Comparison of ENCODE assay signal across 18 cellular contexts in the genomic region with DNA sequence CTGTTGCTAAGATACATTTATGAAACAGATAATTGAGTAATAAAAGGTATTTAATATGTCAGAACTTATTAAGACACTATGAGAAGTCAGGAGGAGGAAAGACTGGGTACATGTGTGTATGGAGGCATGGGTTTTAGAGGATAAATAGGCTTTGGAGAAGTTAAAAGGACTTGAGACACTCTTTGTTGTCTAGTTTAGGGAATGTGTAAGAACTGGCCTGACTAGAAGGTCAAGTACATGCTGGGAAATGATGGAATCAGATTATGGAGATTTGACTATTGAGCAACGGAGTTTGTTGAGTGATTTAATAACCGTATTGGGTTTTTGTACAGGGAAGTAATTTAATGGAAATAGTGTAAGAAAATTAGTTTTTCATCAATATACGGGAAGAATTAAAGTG. TPM values are rescaled to one million over a fixed set of nuclear protein-coding genes. Genes with fewer than 3 reads are reported as not detected.
DNase-seq lines count a peak whose midpoint lies in the region; ATAC-seq and TF ChIP-seq lines count a peak whose summit lies in the region.
"Had no signal": no experiment of that assay in that cellular context is flagged by ENCODE, and none has a peak within 500 bp of the region (broad histone marks: within the 10 kb centered on the region; RNA-seq: fewer than 3 reads in every experiment).

No MANE protein-coding gene starts in this region.

- no peaks in the 10 kb centered on the region for H3K27me3 Mint-ChIP-seq in activated CD4-positive, alpha-beta T cell treated with anti-CD3 and anti-CD28 coated beads for 36 hours
- no peaks in the 10 kb centered on the region for H3K27me3 Mint-ChIP-seq in Caco-2 (ENCODE audit: insufficient read depth, unreplicated experiment)
- no peaks in the 10 kb centered on the region for H3K27me3 Mint-ChIP-seq in mesothelial cell of epicardium (ENCODE audit: low read depth)

- H3K27ac ChIP-seq in dorsolateral prefrontal cortex = no peak overlapping the region
- H3K27ac ChIP-seq: 22Rv1, GM23248 had no signal

- no peak for DNase-seq in activated CD4-positive, alpha-beta T cell treated with anti-CD3 and anti-CD28 coated beads for 36 hours
- no peak for DNase-seq in activated CD4-positive, alpha-beta T cell treated with anti-CD3 and anti-CD28 coated beads for 48 hours
- DNase-seq in Caco-2 = no peak
- peak; percentile 56 for DNase-seq in epithelial cell of esophagus (ENCODE audit: low read depth)
- no peak for DNase-seq in mesothelial cell of epicardium (ENCODE audit: low spot score in 2 of 2, unreplicated experiment in 2 of 2)
- no peak for DNase-seq in NCI-H82 treated with DMSO at 0.1 percent for 48 hours (lab: John Stamatoyannopoulos, UW; ENCODE audit: unreplicated experiment)
- DNase-seq in dorsolateral prefrontal cortex = no peak
- DNase-seq: BE2C, DMS153, GM23248, HCEC 1CT, KG1, NCI-H1048, NCI-H146, NCI-H2081, NCI-H524 had no signal

- CTCF ChIA-PET in activated CD4-positive, alpha-beta T cell treated with anti-CD3 and anti-CD28 coated beads for 36 hours (lab: Charles Lee) = no interaction called here
- CTCF ChIA-PET in Caco-2 (lab: Charles Lee) = no interaction called here

- POLR2A ChIA-PET in activated CD4-positive, alpha-beta T cell treated with anti-CD3 and anti-CD28 coated beads for 36 hours (lab: Charles Lee) = no interaction called here
- POLR2A ChIA-PET in Caco-2 (lab: Charles Lee) = no interaction called here

- H3K9me3 Mint-ChIP-seq in activated CD4-positive, alpha-beta T cell treated with anti-CD3 and anti-CD28 coated beads for 36 hours (ENCODE audit: low read depth) = no peaks in the 10 kb centered on the region
- H3K9me3 Mint-ChIP-seq in Caco-2 (ENCODE audit: unreplicated experiment) (no peaks in the 10 kb centered on the region), mesothelial cell of epicardium (no peaks in the 10 kb centered on the region)

- H3K27me3 ChIP-seq in Caco-2 (replicated peaks; ENCODE audit: control insufficient read depth, insufficient read depth, low read length) (no peaks in the 10 kb centered on the region), dorsolateral prefrontal cortex (no peaks in the 10 kb centered on the region)
- H3K27me3 ChIP-seq: BE2C had no signal

- no peak for ATAC-seq in activated CD4-positive, alpha-beta T cell treated with anti-CD3 and anti-CD28 coated beads for 36 hours
- no peak for ATAC-seq in HG02678 (IDR thresholded peaks at IDR 0.05; ENCODE audit: unreplicated experiment)

- no peaks in the 10 kb centered on the region; the same call in 1 of the 2 replicates for H3K36me3 ChIP-seq in Caco-2 (ENCODE audit: control insufficient read depth, insufficient read depth, low read length)

- TF ChIP-seq CTCF in Caco-2 (IDR thresholded peaks at IDR 0.05; ENCODE audit: insufficient read depth in 1 of 2, low read depth in 1 of 2, low read length in 1 of 2, severe bottlenecking in 1 of 2, unreplicated experiment in 1 of 2) = no peak
- TF ChIP-seq CTCF in epithelial cell of esophagus (IDR thresholded peaks at IDR 0.05; ENCODE audit: insufficient read depth, low read depth, low read length, missing control alignments) = no peak
- no peak for TF ChIP-seq CTCF in mesothelial cell of epicardium (IDR thresholded peaks at IDR 0.05; ENCODE audit: unreplicated experiment)
- TF ChIP-seq CTCF in dorsolateral prefrontal cortex (IDR thresholded peaks at IDR 0.05 in 54 of 56, conservative IDR thresholded peaks at IDR 0.05 in 2 of 56; ENCODE audit: low read depth in 1 of 56, partially characterized antibody in 56 of 56) = no peak

- no peaks in the 10 kb centered on the region for H3K9me3 ChIP-seq in Caco-2
- H3K9me3 ChIP-seq: BE2C had no signal

- peak overlapping the region; percentile 4 for H3K27ac Mint-ChIP-seq in activated CD4-positive, alpha-beta T cell treated with anti-CD3 and anti-CD28 coated beads for 36 hours
- peak overlapping the region; percentile 6 for H3K27ac Mint-ChIP-seq in Caco-2 (ENCODE audit: unreplicated experiment)
- peak overlapping the region; percentile 12 for H3K27ac Mint-ChIP-seq in mesothelial cell of epicardium

- H3K4me3 ChIP-seq in Caco-2 (ENCODE audit: low read depth, low read length) (no peak overlapping the region), epithelial cell of esophagus (ENCODE audit: low read length) (no peak overlapping the region), dorsolateral prefrontal cortex (no peak overlapping the region)
- H3K4me3 ChIP-seq: GM23248 had no signal

- peaks cover 14% of the 10 kb centered on the region for H3K4me1 Mint-ChIP-seq in activated CD4-positive, alpha-beta T cell treated with anti-CD3 and anti-CD28 coated beads for 36 hours
- no peaks in the 10 kb centered on the region for H3K4me1 Mint-ChIP-seq in Caco-2 (ENCODE audit: low read depth, unreplicated experiment)
- no peaks in the 10 kb centered on the region for H3K4me1 Mint-ChIP-seq in mesothelial cell of epicardium

- H3K36me3 Mint-ChIP-seq in activated CD4-positive, alpha-beta T cell treated with anti-CD3 and anti-CD28 coated beads for 36 hours (ENCODE audit: low read depth) = peaks cover 34% of the 10 kb centered on the region
- H3K36me3 Mint-ChIP-seq in Caco-2 (ENCODE audit: insufficient read depth, unreplicated experiment) (peaks cover 66% of the 10 kb centered on the region), mesothelial cell of epicardium (peaks cover 29% of the 10 kb centered on the region)

- BruUV-seq in Caco-2 (replicated peaks; lab: Mats Ljungman, UMichigan) = no TSS peak

- intact Hi-C loops in activated CD4-positive, alpha-beta T cell treated with anti-CD3 and anti-CD28 coated beads for 36 hours (cut with DNase I, micrococcal nuclease) = no loop called here
- intact Hi-C loops in Caco-2 (cut with micrococcal nuclease; ENCODE audit: unreplicated experiment) = no loop called here
- intact Hi-C loops in dorsolateral prefrontal cortex (cut with DNase I) = no loop called here

- no peaks in the 10 kb centered on the region for H3K4me1 ChIP-seq in Caco-2
- H3K4me1 ChIP-seq: BE2C had no signal

- H3K4me3 Mint-ChIP-seq in activated CD4-positive, alpha-beta T cell treated with anti-CD3 and anti-CD28 coated beads for 36 hours = no peak overlapping the region
- H3K4me3 Mint-ChIP-seq in Caco-2 (ENCODE audit: unreplicated experiment) (no peak overlapping the region), mesothelial cell of epicardium (no peak overlapping the region)

RNA-seq across cellular contexts. Expression of a gene that starts 28.2 kb away (rescaled TPM):
- total RNA-seq in activated CD4-positive, alpha-beta T cell treated with anti-CD3 and anti-CD28 coated beads for 36 hours = 1 to 10 TPM in 1 of 2 experiments, under 1 TPM in 1; 0.93 to 1.2 TPM
- total RNA-seq in Caco-2 (2022) (1.5 and 2.0 TPM in 2 replicates), mesothelial cell of epicardium (1.3 to 2.0 TPM (median 1.7 TPM) in 3 replicates), dorsolateral prefrontal cortex (1 to 10 TPM in 103 of 120 experiments, under 1 TPM in 16, not detected in 1; 0.60 to 3.7 (median 1.7) TPM)
- total RNA-seq: GM23248 had no signal

RNA-seq across cellular contexts. Expression of a gene that starts 30.8 kb away (rescaled TPM):
- total RNA-seq in activated CD4-positive, alpha-beta T cell treated with anti-CD3 and anti-CD28 coated beads for 36 hours = 100 to 1,000 TPM; 153 to 213 TPM
- 185 and 190 TPM in 2 replicates for total RNA-seq in Caco-2 (2022)
- 158 to 161 TPM (median 160 TPM) in 3 replicates for total RNA-seq in mesothelial cell of epicardium
- 100 to 1,000 TPM; 152 to 296 (median 223) TPM for total RNA-seq in dorsolateral prefrontal cortex
